24 cellular contexts compared by ENCODE assay signal in genomic region chr3:74057169-74057568, GRCh38.
"Had no signal": no experiment of that assay in that cellular context is flagged by ENCODE, and none has a peak within 500 bp of the region (broad histone marks: within the 10 kb centered on the region; RNA-seq: fewer than 3 reads in every experiment).

No MANE protein-coding gene starts in this region.

- ATAC-seq: effector memory CD8-positive, alpha-beta T cell; esophagus mucosa; gastrocnemius medialis; heart right ventricle; left cardiac atrium; left lung; left ventricle myocardium superior; lower lobe of right lung; naive thymus-derived CD4-positive, alpha-beta T cell had no signal

- H3K36me3 ChIP-seq: colonic mucosa, esophagus squamous epithelium, gastrocnemius medialis, heart right ventricle, left lung, lower lobe of right lung had no signal

- H3K4me3 ChIP-seq: colonic mucosa, esophagus squamous epithelium, gastrocnemius medialis, heart right ventricle, left lung, lower lobe of right lung had no signal

- H3K27me3 Mint-ChIP-seq: dendritic cell treated with granulocyte-macrophage colony-stimulating factor and Interleukin-4, amounts not matched to agents 40 ng/mL and 50 ng/mL, for 4 days; effector memory CD8-positive, alpha-beta T cell; naive thymus-derived CD4-positive, alpha-beta T cell had no signal

- DNase-seq: colonic mucosa; cortex of kidney; effector CD8-positive, alpha-beta T cell; effector memory CD8-positive, alpha-beta T cell; endodermal cell; erythroblast; esophagus squamous epithelium; foreskin fibroblast; foreskin melanocyte; gastrocnemius medialis; glutamatergic neuron; head of caudate nucleus; heart right ventricle; hippocampal formation; left cardiac atrium; left lung; left ventricle myocardium superior; lower lobe of right lung; mesenchymal stem cell; midbrain; naive thymus-derived CD4-positive, alpha-beta T cell had no signal

- H3K4me3 Mint-ChIP-seq: dendritic cell treated with granulocyte-macrophage colony-stimulating factor and Interleukin-4, amounts not matched to agents 40 ng/mL and 50 ng/mL, for 4 days; effector memory CD8-positive, alpha-beta T cell; endodermal cell; naive thymus-derived CD4-positive, alpha-beta T cell had no signal

- H3K27me3 ChIP-seq: colonic mucosa, esophagus squamous epithelium, gastrocnemius medialis, heart right ventricle, left lung had no signal

- H3K36me3 Mint-ChIP-seq: naive thymus-derived CD4-positive, alpha-beta T cell had no signal

- H3K9me3 Mint-ChIP-seq: dendritic cell treated with granulocyte-macrophage colony-stimulating factor and Interleukin-4, amounts not matched to agents 40 ng/mL and 50 ng/mL, for 4 days; endodermal cell had no signal

- H3K27ac Mint-ChIP-seq: dendritic cell treated with granulocyte-macrophage colony-stimulating factor and Interleukin-4, amounts not matched to agents 40 ng/mL and 50 ng/mL, for 4 days; effector memory CD8-positive, alpha-beta T cell; endodermal cell; naive thymus-derived CD4-positive, alpha-beta T cell had no signal

- H3K4me1 Mint-ChIP-seq: naive thymus-derived CD4-positive, alpha-beta T cell had no signal

- H3K9me3 ChIP-seq: colonic mucosa, esophagus squamous epithelium, gastrocnemius medialis, left lung, lower lobe of right lung had no signal

- H3K27ac ChIP-seq: colonic mucosa, epithelial cell of prostate, esophagus squamous epithelium, gastrocnemius medialis, heart right ventricle, left lung, lower lobe of right lung had no signal
